ENCODE assay signal across 8 cellular contexts in genomic region chr10:103765981-103766380, GRCh38.
DNase-seq lines count a peak whose midpoint lies in the region; ATAC-seq, FAIRE-seq and TF ChIP-seq lines count a peak whose summit lies in the region.

No MANE protein-coding gene starts in this region.

- ATAC-seq in RWPE2 (ENCODE audit: low read depth), result peak; percentile 58
- ATAC-seq in pancreas, result peak in 2 of 4 donors; percentile 6 to 20
- no peak for ATAC-seq in GM19328 (IDR thresholded peaks at IDR 0.05; ENCODE audit: unreplicated experiment)

- H4K91ac ChIP-seq in trophoblast cell (ENCODE audit: low read depth, low read length), result no peak overlapping the region

- H3K4me3 ChIP-seq in BLaER1 (no peak overlapping the region), RWPE2 (ENCODE audit: severe bottlenecking) (no peak overlapping the region), pancreas (no peak overlapping the region), sigmoid colon (no peak overlapping the region), trophoblast cell (ENCODE audit: low read depth, low read length) (no peak overlapping the region)

- WGBS in pancreas, 2 donors, result 59 to 61% methylated on average over 8 of the region's 8 CpGs
- WGBS in sigmoid colon, 2 donors, result 56 to 58% methylated on average over 8 of the region's 8 CpGs
- WGBS in trophoblast cell (ENCODE audit: extremely low coverage, insufficient coverage, insufficient read length), result no CpG with 5 or more reads among the region's 8 CpGs

- H2AFZ ChIP-seq in trophoblast cell (ENCODE audit: insufficient read depth, low read length, poor library complexity), result no peak overlapping the region

- H3K79me1 ChIP-seq in trophoblast cell (ENCODE audit: low read length), result peaks cover 6% of the 10 kb centered on the region

- no peak for TF ChIP-seq POLR2A in sigmoid colon (IDR thresholded peaks at IDR 0.05)

- H3K18ac ChIP-seq in trophoblast cell (ENCODE audit: low read length), result no peak overlapping the region

- H2AK5ac ChIP-seq in trophoblast cell (ENCODE audit: low read length), result no peak overlapping the region

- H3K4me2 ChIP-seq in BLaER1 (peak overlapping the region; percentile 95), trophoblast cell (ENCODE audit: low read length) (no peak overlapping the region)

- DNase-seq in RWPE2 (ENCODE audit: low spot score) (no peak), pancreas (peak in 4 of 6 donors; percentile 40 to 84 (median 70)), sigmoid colon (no peak), iPS-NIHi11 (ENCODE audit: low spot score) (no peak), trophoblast cell (no peak)
- peak; percentile 65 for DNase-seq in activated gamma-delta T cell treated with anti-CD3 and anti-CD28 coated beads, Interleukin-2, amount 50 U/mL, for 16 hours (ENCODE audit: low read depth)

- no peak overlapping the region for H2BK12ac ChIP-seq in trophoblast cell (ENCODE audit: low read length)

- no peak overlapping the region for H3K4ac ChIP-seq in trophoblast cell (ENCODE audit: low read depth, low read length)

- intact Hi-C loops in pancreas (cut with DNase I), result no loop called here
- intact Hi-C loops in sigmoid colon (cut with DNase I), result no loop called here

- peak overlapping the region; percentile 16; the same call in 1 of the 2 replicates for H3K9ac ChIP-seq in BLaER1
- no peak overlapping the region for H3K9ac ChIP-seq in trophoblast cell (ENCODE audit: low read length)

- H3K27ac ChIP-seq in BLaER1, result peak overlapping the region; percentile 85; the same call in 1 of the 2 replicates
- peak overlapping the region; percentile 98 for H3K27ac ChIP-seq in RWPE2 (ENCODE audit: poor library complexity, severe bottlenecking)
- no peak overlapping the region for H3K27ac ChIP-seq in pancreas
- no peak overlapping the region for H3K27ac ChIP-seq in sigmoid colon
- no peak overlapping the region for H3K27ac ChIP-seq in trophoblast cell (ENCODE audit: low read depth, low read length)

- H2BK5ac ChIP-seq in trophoblast cell (ENCODE audit: low read depth, low read length, poor library complexity), result no peak overlapping the region

- H3K4me1 ChIP-seq in BLaER1, result peaks cover 100% of the 10 kb centered on the region
- peaks cover 54% of the 10 kb centered on the region for H3K4me1 ChIP-seq in RWPE2 (ENCODE audit: insufficient read depth, poor library complexity, severe bottlenecking)
- peaks cover 0 to 7% (median 5%) of the 10 kb centered on the region in 3 donors for H3K4me1 ChIP-seq in pancreas
- H3K4me1 ChIP-seq in sigmoid colon, result peaks cover 0 to 35% (median 15%) of the 10 kb centered on the region in 4 donors
- peaks cover 28 to 33% of the 10 kb centered on the region in 2 experiments for H3K4me1 ChIP-seq in trophoblast cell (ENCODE audit: control insufficient read depth in 1 of 2, insufficient read depth in 2 of 2, low read length in 2 of 2)

- no peak overlapping the region for H3K23ac ChIP-seq in trophoblast cell (ENCODE audit: low read length)

- no peak overlapping the region for H2BK120ac ChIP-seq in trophoblast cell (ENCODE audit: insufficient read depth, low read length, poor library complexity)

- H3K36me3 ChIP-seq in BLaER1, result peaks cover 42% of the 10 kb centered on the region
- peaks cover 35% of the 10 kb centered on the region for H3K36me3 ChIP-seq in RWPE2 (ENCODE audit: low read depth)
- H3K36me3 ChIP-seq in pancreas, result no peaks in the 10 kb centered on the region
- no peaks in the 10 kb centered on the region for H3K36me3 ChIP-seq in sigmoid colon
- H3K36me3 ChIP-seq in trophoblast cell (ENCODE audit: control insufficient read depth in 1 of 2, insufficient read depth in 2 of 2, low read length in 2 of 2), result no peaks in the 10 kb centered on the region

- H4K20me1 ChIP-seq in BLaER1, result peaks cover 27% of the 10 kb centered on the region

- no peak for FAIRE-seq in pancreas (lab: Jason Lieb, UNC)

- TF ChIP-seq EP300 in sigmoid colon (IDR thresholded peaks at IDR 0.05), result no peak

- H3K27me3 ChIP-seq in BLaER1, result no peaks in the 10 kb centered on the region
- H3K27me3 ChIP-seq in RWPE2 (ENCODE audit: insufficient read depth, poor library complexity, severe bottlenecking), result no peaks in the 10 kb centered on the region
- no peaks in the 10 kb centered on the region for H3K27me3 ChIP-seq in pancreas
- H3K27me3 ChIP-seq in sigmoid colon, result no peaks in the 10 kb centered on the region
- no peaks in the 10 kb centered on the region for H3K27me3 ChIP-seq in trophoblast cell (ENCODE audit: insufficient read depth, low read length)

- H4K8ac ChIP-seq in trophoblast cell (ENCODE audit: low read depth, low read length), result no peak overlapping the region

- no peaks in the 10 kb centered on the region for H3K79me2 ChIP-seq in trophoblast cell (ENCODE audit: control insufficient read depth, insufficient read depth, low read length, poor library complexity)

- no peaks in the 10 kb centered on the region for H3K9me3 ChIP-seq in BLaER1
- H3K9me3 ChIP-seq in RWPE2 (ENCODE audit: severe bottlenecking), result no peaks in the 10 kb centered on the region
- no peaks in the 10 kb centered on the region for H3K9me3 ChIP-seq in pancreas
- no peaks in the 10 kb centered on the region for H3K9me3 ChIP-seq in sigmoid colon
- no peaks in the 10 kb centered on the region for H3K9me3 ChIP-seq in trophoblast cell (ENCODE audit: insufficient read depth, low read depth, low read length)

- no peak overlapping the region for H3K14ac ChIP-seq in trophoblast cell (ENCODE audit: low read length)

- no peak for TF ChIP-seq CTCF in RWPE2 (IDR thresholded peaks at IDR 0.05; ENCODE audit: poor library complexity, severe bottlenecking)
- TF ChIP-seq CTCF in pancreas (IDR thresholded peaks at IDR 0.05), result no peak
- no peak for TF ChIP-seq CTCF in sigmoid colon (IDR thresholded peaks at IDR 0.05)

- no peak overlapping the region for H4K12ac ChIP-seq in trophoblast cell (ENCODE audit: low read depth, low read length)

Comparison
In these comparisons a context has a peak if more than half of its experiments do, and no peak if none do; other contexts are left out.
1. H3K27ac ChIP-seq: peak in BLaER1 (single experiment) and RWPE2 (single experiment); none in pancreas (0 of 4), sigmoid colon (0 of 4) and trophoblast cell (single experiment).
2. DNase-seq: peak in activated gamma-delta T cell treated with anti-CD3 and anti-CD28 coated beads, Interleukin-2, amount 50 U/mL, for 16 hours (single experiment) and pancreas (4 of 6); none in RWPE2 (single experiment), sigmoid colon (single experiment), iPS-NIHi11 (single experiment) and trophoblast cell (0 of 2).